Comparison of ENCODE assay signal across 14 cellular contexts in the genomic region with DNA sequence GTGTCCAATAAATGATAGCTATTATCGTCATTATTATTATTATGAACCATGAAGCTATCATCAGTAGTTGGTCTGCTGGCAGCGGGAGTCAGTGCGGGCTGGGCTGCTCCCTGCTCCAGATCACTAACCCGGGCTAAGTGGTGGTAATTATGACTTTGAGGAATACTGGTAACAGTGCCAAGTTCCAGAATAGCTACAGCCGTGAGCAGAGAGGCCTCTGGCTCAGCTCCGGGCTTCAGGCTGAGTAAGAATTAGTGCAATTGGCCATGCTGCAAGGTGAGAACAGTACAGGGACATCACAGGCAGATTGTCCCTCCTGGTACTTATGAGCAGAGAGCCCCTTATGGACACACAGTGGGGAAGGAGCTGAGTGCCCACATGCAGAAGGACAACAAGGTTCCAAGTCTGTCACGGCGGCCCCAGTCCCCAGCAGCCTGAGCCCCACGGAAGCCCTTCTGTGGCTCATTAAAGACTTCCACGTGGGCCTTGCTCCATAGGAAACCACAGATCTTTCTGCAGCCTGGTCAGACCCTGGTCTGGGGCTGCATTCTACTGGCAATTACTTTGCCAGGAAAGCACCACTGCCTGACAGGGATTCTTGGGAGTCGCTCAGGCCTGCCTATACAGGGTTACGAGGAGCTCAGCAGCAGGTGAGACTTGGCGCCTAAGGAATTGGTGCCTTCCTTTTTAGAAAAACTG.
"Had no signal": no experiment of that assay in that cellular context is flagged by ENCODE, and none has a peak within 500 bp of the region (broad histone marks: within the 10 kb centered on the region; RNA-seq: fewer than 3 reads in every experiment).

No MANE protein-coding gene starts in this region.

- ATAC-seq: esophagus mucosa; left lobe of liver; natural killer cell treated with Interleukin-12 subunit alpha and Interleukin-12 subunit beta and Interleukin-15 and Interleukin-18, amount 100 ng/mL, for 72 hours; sciatic nerve had no signal

- H3K27me3 ChIP-seq: adrenal gland, brain microvascular endothelial cell had no signal

- H3K4me1 ChIP-seq: adrenal gland had no signal

- DNase-seq: activated naive CD4-positive, alpha-beta T cell treated with anti-CD3 and anti-CD28 coated beads, Interleukin-2, amount 50 U/mL, for 16 hours; adrenal gland; brain microvascular endothelial cell; glutamatergic neuron; occipital lobe; stimulated activated CD4-positive, alpha-beta T cell treated with anti-CD3 and anti-CD28 coated beads, Interleukin-2, amount 100 ng/mL, for 24 hours; stimulated activated naive CD4-positive, alpha-beta T cell; substantia nigra; trophoblast cell had no signal

- H3K4me3 ChIP-seq: adrenal gland had no signal

- H3K36me3 ChIP-seq: adrenal gland, brain microvascular endothelial cell had no signal

- FAIRE-seq: endometrium had no signal

- H3K27ac ChIP-seq: adrenal gland, brain microvascular endothelial cell had no signal
